13 cellular contexts compared by ENCODE assay signal in the genomic region with DNA sequence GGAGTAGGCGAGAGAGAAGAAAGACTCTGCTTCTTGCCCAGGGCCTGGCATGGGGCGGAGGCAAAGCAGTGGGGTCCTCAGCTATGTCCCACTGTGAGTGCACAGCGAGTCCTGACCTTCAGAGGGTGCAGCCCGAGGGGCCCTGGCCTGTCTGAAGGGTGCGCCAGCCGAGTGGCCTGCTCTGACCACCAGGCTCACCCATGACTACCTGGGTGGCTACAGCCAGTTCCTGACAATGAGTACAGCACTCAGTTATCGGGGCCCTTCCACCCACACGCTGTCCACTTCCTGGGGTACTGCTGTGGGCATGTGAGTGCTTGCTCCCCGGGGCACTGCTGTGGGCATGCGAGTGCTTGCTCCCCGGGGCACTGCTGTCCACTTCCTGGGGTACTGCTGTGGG.
DNase-seq lines count a peak whose midpoint lies in the region; ATAC-seq and TF ChIP-seq lines count a peak whose summit lies in the region.
"Had no signal": no experiment of that assay in that cellular context is flagged by ENCODE, and none has a peak within 500 bp of the region (broad histone marks: within the 10 kb centered on the region; RNA-seq: fewer than 3 reads in every experiment).

No MANE protein-coding gene starts in this region.

- WGBS in endodermal cell (ENCODE audit: insufficient coverage in 1 of 2, insufficient read length in 1 of 2), 2 experiments, result 90 to 91% methylated on average over 5 to 11 of the region's 11 CpGs

- H3K4me3 Mint-ChIP-seq in endodermal cell, result no peak overlapping the region
- H3K4me3 Mint-ChIP-seq in stimulated activated memory B cell treated with anti-CD40 and anti-IgM and Interleukin-4, amounts not matched to agents 10 μg/mL and 1 μg/mL and 100 μg/mL, for 72 hours, result no peak overlapping the region
- H3K4me3 Mint-ChIP-seq: CD4-positive, alpha-beta memory T cell had no signal

- H3K4me1 ChIP-seq in endodermal cell (ENCODE audit: control insufficient read depth, insufficient read depth, low read length) (no peaks in the 10 kb centered on the region), PC-9 (replicated peaks; ENCODE audit: insufficient read depth) (no peaks in the 10 kb centered on the region)
- H3K4me1 ChIP-seq: A549, BE2C had no signal

- peaks cover 6% of the 10 kb centered on the region for H3K27me3 ChIP-seq in endodermal cell (ENCODE audit: control insufficient read depth, insufficient read depth, low read length, poor library complexity, severe bottlenecking)
- H3K27me3 ChIP-seq in PC-9 (ENCODE audit: insufficient read depth, low read depth), result peaks cover 90% of the 10 kb centered on the region

- H3K9ac ChIP-seq in endodermal cell (ENCODE audit: extremely low read depth, low read length, poor library complexity, severe bottlenecking), result no peak overlapping the region

- H3F3A ChIP-seq in PC-9 (ENCODE audit: insufficient read depth, low read depth), result no peaks in the 10 kb centered on the region

- H3K36me3 Mint-ChIP-seq in endodermal cell (ENCODE audit: low read depth), result no peaks in the 10 kb centered on the region
- H3K36me3 Mint-ChIP-seq in stimulated activated memory B cell treated with anti-CD40 and anti-IgM and Interleukin-4, amounts not matched to agents 10 μg/mL and 1 μg/mL and 100 μg/mL, for 72 hours, result no peaks in the 10 kb centered on the region
- H3K36me3 Mint-ChIP-seq: CD4-positive, alpha-beta memory T cell had no signal

- TF ChIP-seq CTCF in endodermal cell (conservative IDR thresholded peaks at IDR 0.05) (no peak), PC-9 (conservative IDR thresholded peaks at IDR 0.05) (no peak)

- no peak overlapping the region for H3K27ac Mint-ChIP-seq in endodermal cell
- no peak overlapping the region for H3K27ac Mint-ChIP-seq in stimulated activated memory B cell treated with anti-CD40 and anti-IgM and Interleukin-4, amounts not matched to agents 10 μg/mL and 1 μg/mL and 100 μg/mL, for 72 hours
- H3K27ac Mint-ChIP-seq: CD4-positive, alpha-beta memory T cell had no signal

- H3K4me1 Mint-ChIP-seq in endodermal cell, result no peaks in the 10 kb centered on the region
- no peaks in the 10 kb centered on the region for H3K4me1 Mint-ChIP-seq in stimulated activated memory B cell treated with anti-CD40 and anti-IgM and Interleukin-4, amounts not matched to agents 10 μg/mL and 1 μg/mL and 100 μg/mL, for 72 hours
- H3K4me1 Mint-ChIP-seq: CD4-positive, alpha-beta memory T cell had no signal

- H3K9me3 Mint-ChIP-seq in endodermal cell, result no peaks in the 10 kb centered on the region
- no peaks in the 10 kb centered on the region for H3K9me3 Mint-ChIP-seq in stimulated activated memory B cell treated with anti-CD40 and anti-IgM and Interleukin-4, amounts not matched to agents 10 μg/mL and 1 μg/mL and 100 μg/mL, for 72 hours

- POLR2A ChIA-PET in PC-9 (lab: Charles Lee; ENCODE audit: unreplicated experiment), result no interaction called here

- intact Hi-C loops in PC-9 (cut with micrococcal nuclease; ENCODE audit: unreplicated experiment), result no loop called here

- peaks cover 19% of the 10 kb centered on the region for H3K27me3 Mint-ChIP-seq in endodermal cell (ENCODE audit: insufficient read depth)
- H3K27me3 Mint-ChIP-seq in stimulated activated memory B cell treated with anti-CD40 and anti-IgM and Interleukin-4, amounts not matched to agents 10 μg/mL and 1 μg/mL and 100 μg/mL, for 72 hours, result peaks cover 8% of the 10 kb centered on the region

- no peak overlapping the region for H3K4me2 ChIP-seq in PC-9
- H3K4me2 ChIP-seq: A549 had no signal

- DNase-seq in endodermal cell (peak; percentile 39), left lobe of liver (ENCODE audit: low spot score) (peak; percentile 24), PC-9 (no peak)
- no peak for DNase-seq in NK-92 treated with Interleukin-12 subunit alpha and Interleukin-12 subunit beta, amount 100 ng/mL, for 24 hours (lab: John Stamatoyannopoulos, UW)
- DNase-seq in activated naive CD4-positive, alpha-beta T cell (lab: John Stamatoyannopoulos, UW), result no peak
- DNase-seq: BE2C; CD4-positive, alpha-beta memory T cell; DMS79 had no signal

- BruUV-seq in PC-9 (replicated peaks; lab: Mats Ljungman, UMichigan), result no TSS peak

- H3K9me2 ChIP-seq in PC-9 (ENCODE audit: insufficient read depth), result no peaks in the 10 kb centered on the region

- no peaks in the 10 kb centered on the region for H4K20me1 ChIP-seq in PC-9 (ENCODE audit: insufficient read depth)

- no peak overlapping the region for H3K4me3 ChIP-seq in endodermal cell (ENCODE audit: low read length)
- H3K4me3 ChIP-seq in PC-9, result no peak overlapping the region
- H3K4me3 ChIP-seq: A549, GM12878 had no signal

- H3K27ac ChIP-seq in endodermal cell (ENCODE audit: low read depth, low read length) (no peak overlapping the region), PC-9 (no peak overlapping the region)
- H3K27ac ChIP-seq: A549, C4-2B had no signal

- H3K36me3 ChIP-seq in endodermal cell (ENCODE audit: control insufficient read depth, insufficient read depth, low read length) (no peaks in the 10 kb centered on the region), PC-9 (ENCODE audit: low read depth) (no peaks in the 10 kb centered on the region)
- H3K36me3 ChIP-seq: BE2C had no signal

- no peak for ATAC-seq in left lobe of liver
- peak; percentile 5 for ATAC-seq in stimulated activated memory B cell treated with anti-CD40 and anti-IgM and Interleukin-4, amounts not matched to agents 10 μg/mL and 1 μg/mL and 100 μg/mL, for 72 hours
- ATAC-seq: A549, GM12878, HCT116 had no signal

- H3K9me3 ChIP-seq in endodermal cell (ENCODE audit: control insufficient read depth, low read length), result no peaks in the 10 kb centered on the region
- no peaks in the 10 kb centered on the region for H3K9me3 ChIP-seq in PC-9 (ENCODE audit: insufficient read depth, low read depth)
- H3K9me3 ChIP-seq: A549, BE2C had no signal

- no peaks in the 10 kb centered on the region for H3K79me2 ChIP-seq in PC-9 (ENCODE audit: low read depth)

- CTCF ChIA-PET in PC-9 (lab: Charles Lee), result no interaction called here

- H2AFZ ChIP-seq in PC-9, result no peak overlapping the region

Comparison
In these comparisons a context has a peak if more than half of its experiments do, and no peak if none do; other contexts are left out.
1. DNase-seq: peak in endodermal cell (single experiment) and left lobe of liver (single experiment); none in NK-92 treated with Interleukin-12 subunit alpha and Interleukin-12 subunit beta, amount 100 ng/mL, for 24 hours (single experiment), activated naive CD4-positive, alpha-beta T cell (0 of 4) and PC-9 (0 of 2).